24 cellular contexts compared by ENCODE assay signal in genomic region chr1:56194911-56195310, GRCh38.
DNase-seq lines count a peak whose midpoint lies in the region; ATAC-seq, FAIRE-seq and TF ChIP-seq lines count a peak whose summit lies in the region.
"Had no signal": no experiment of that assay in that cellular context is flagged by ENCODE, and none has a peak within 500 bp of the region (broad histone marks: within the 10 kb centered on the region; RNA-seq: fewer than 3 reads in every experiment).

No MANE protein-coding gene starts in this region.

- no peaks in the 10 kb centered on the region for H3K36me3 Mint-ChIP-seq in stimulated activated naive B cell treated with anti-CD40 and anti-IgM and Interleukin-4, amounts not matched to agents 10 μg/mL and 1 μg/mL and 100 μg/mL, for 72 hours
- H3K36me3 Mint-ChIP-seq: activated naive CD8-positive, alpha-beta T cell; CD4-positive, CD25-positive, alpha-beta regulatory T cell; WTC11 had no signal

- TF ChIP-seq EP300 in HepG2 (IDR thresholded peaks at IDR 0.05; ENCODE audit: low read depth in 2 of 2, low read length in 2 of 2), result no peak
- TF ChIP-seq EP300 in HepG2 (CRISPR knock-in tag; IDR thresholded peaks at IDR 0.05; ENCODE audit: borderline replicate concordance), result no peak

- DNase-seq in HepG2 (ENCODE audit: low spot score) (no peak), right lobe of liver (no peak), cardiac fibroblast (ENCODE audit: low read depth in 2 of 2) (peak; percentile 60 to 76), foreskin fibroblast (peak; percentile 41 to 82), iPS-NIHi7 (ENCODE audit: extremely low spot score) (no peak), ACHN (no peak)
- DNase-seq in activated effector memory CD4-positive, alpha-beta T cell treated with Interleukin-2 at 50 U/mL for 16 hours, result no peak
- no peak for DNase-seq in stimulated activated naive B cell treated with anti-CD40 and anti-IgM and Interleukin-4, amounts not matched to agents 10 μg/mL and 1 μg/mL and 100 μg/mL, for 72 hours
- DNase-seq: body of pancreas; CD4-positive, CD25-positive, alpha-beta regulatory T cell; foreskin keratinocyte; KG1; NCI-H2171; NCI-H524 treated with DMSO at 0.1 percent for 48 hours; T-helper 9 cell had no signal

- H3K4me1 ChIP-seq in HepG2 (ENCODE audit: insufficient read depth, low read length), result peaks cover 27% of the 10 kb centered on the region
- H3K4me1 ChIP-seq in right lobe of liver, result no peaks in the 10 kb centered on the region
- H3K4me1 ChIP-seq: body of pancreas, foreskin keratinocyte, HAP-1 had no signal

- no peak for ATAC-seq in HepG2
- ATAC-seq in right lobe of liver, result no peak
- no peak for ATAC-seq in stimulated activated naive B cell treated with anti-CD40 and anti-IgM and Interleukin-4, amounts not matched to agents 10 μg/mL and 1 μg/mL and 100 μg/mL, for 72 hours (replicated peaks)
- ATAC-seq: A549, body of pancreas, foreskin keratinocyte, WTC11 had no signal

- no peak for TF ChIP-seq POLR2A in HepG2 (IDR thresholded peaks at IDR 0.05; ENCODE audit: insufficient read depth in 1 of 2, low read depth in 2 of 2, low read length in 2 of 2)
- TF ChIP-seq POLR2A in right lobe of liver (IDR thresholded peaks at IDR 0.05), result no peak

- H3K9me3 ChIP-seq in HepG2 (ENCODE audit: low read length) (no peaks in the 10 kb centered on the region), right lobe of liver (no peaks in the 10 kb centered on the region)
- H3K9me3 ChIP-seq: A549, body of pancreas, HAP-1, neutrophil had no signal

- H3K36me3 ChIP-seq in HepG2 (replicated peaks in 1 of 2; ENCODE audit: control insufficient read depth in 1 of 2, insufficient read depth in 2 of 2, low read length in 2 of 2) (no peaks in the 10 kb centered on the region), right lobe of liver (no peaks in the 10 kb centered on the region)
- H3K36me3 ChIP-seq: HAP-1, neutrophil had no signal

- H3K4me3 ChIP-seq in HepG2 (replicated peaks in 1 of 3; ENCODE audit: insufficient read depth in 1 of 3, low read depth in 2 of 3, low read length in 3 of 3) (no peak overlapping the region), right lobe of liver (no peak overlapping the region), cardiac fibroblast (replicated peaks in 1 of 2; ENCODE audit: low read depth in 2 of 2, low read length in 2 of 2) (no peak overlapping the region), foreskin fibroblast (ENCODE audit: low read depth in 1 of 2, low read length in 2 of 2) (no peak overlapping the region)
- H3K4me3 ChIP-seq: A549, body of pancreas, HAP-1, hepatocyte had no signal

- POLR2A ChIA-PET in HepG2 (lab: Yijun Ruan, JAX), result no interaction called here

- no peak overlapping the region for H2AFZ ChIP-seq in HepG2 (ENCODE audit: low read length)
- H2AFZ ChIP-seq: hepatocyte had no signal

- H3K9ac ChIP-seq in HepG2 (ENCODE audit: insufficient read depth, low read depth, low read length), result no peak overlapping the region

- intact Hi-C loops in HepG2 (cut with micrococcal nuclease; ENCODE audit: unreplicated experiment) (no loop called here), right lobe of liver (cut with DNase I) (no loop called here)

- H3K27ac Mint-ChIP-seq in stimulated activated naive B cell treated with anti-CD40 and anti-IgM and Interleukin-4, amounts not matched to agents 10 μg/mL and 1 μg/mL and 100 μg/mL, for 72 hours, result no peak overlapping the region
- H3K27ac Mint-ChIP-seq: activated naive CD8-positive, alpha-beta T cell; CD4-positive, CD25-positive, alpha-beta regulatory T cell; WTC11 had no signal

- H3K4me3 Mint-ChIP-seq in stimulated activated naive B cell treated with anti-CD40 and anti-IgM and Interleukin-4, amounts not matched to agents 10 μg/mL and 1 μg/mL and 100 μg/mL, for 72 hours, result no peak overlapping the region
- H3K4me3 Mint-ChIP-seq: activated naive CD8-positive, alpha-beta T cell; CD4-positive, CD25-positive, alpha-beta regulatory T cell; WTC11 had no signal

- H3K27ac ChIP-seq in HepG2 (ENCODE audit: extremely low read length, insufficient read depth, low read length) (no peak overlapping the region), right lobe of liver (no peak overlapping the region)
- H3K27ac ChIP-seq: A549, body of pancreas, foreskin keratinocyte, hepatocyte, neutrophil, RWPE1 had no signal

- H4K20me1 ChIP-seq in HepG2 (ENCODE audit: insufficient read depth, low read length), result no peaks in the 10 kb centered on the region

- H3K4me2 ChIP-seq in HepG2 (ENCODE audit: low read depth, low read length), result no peak overlapping the region
- H3K4me2 ChIP-seq: A549, hepatocyte had no signal

- TF ChIP-seq CTCF in HepG2 (CRISPR knock-in tag; IDR thresholded peaks at IDR 0.05) (no peak), right lobe of liver (IDR thresholded peaks at IDR 0.05) (no peak), cardiac fibroblast (IDR thresholded peaks at IDR 0.05; ENCODE audit: low read depth, low read length) (no peak), foreskin fibroblast (IDR thresholded peaks at IDR 0.05; ENCODE audit: low read depth, low read length) (no peak)

- H3K27me3 ChIP-seq in HepG2 (ENCODE audit: control insufficient read depth in 1 of 2, insufficient read depth in 2 of 2, low read length in 2 of 2) (no peaks in the 10 kb centered on the region), right lobe of liver (no peaks in the 10 kb centered on the region)
- H3K27me3 ChIP-seq: body of pancreas, foreskin keratinocyte, hepatocyte, neutrophil had no signal

- in situ Hi-C loops in HepG2 (cut with HindIII; ENCODE audit: extremely low pct_ligation_motif_present, low pct_unique_long_range_greater_than_20kb) (loop anchor here (5.0 to 10.0 kb wide), 2 partner anchors 310 to 387 kb away; no protein-coding TSS in a partner anchor), ACHN (cut with HindIII; ENCODE audit: low pct_ligation_motif_present, low pct_unique_long_range_greater_than_20kb, low sequenced_read_pairs) (no loop called here)

- no peaks in the 10 kb centered on the region for H3K4me1 Mint-ChIP-seq in stimulated activated naive B cell treated with anti-CD40 and anti-IgM and Interleukin-4, amounts not matched to agents 10 μg/mL and 1 μg/mL and 100 μg/mL, for 72 hours
- H3K4me1 Mint-ChIP-seq: CD4-positive, CD25-positive, alpha-beta regulatory T cell had no signal

- H3K9me3 Mint-ChIP-seq in stimulated activated naive B cell treated with anti-CD40 and anti-IgM and Interleukin-4, amounts not matched to agents 10 μg/mL and 1 μg/mL and 100 μg/mL, for 72 hours, result no peaks in the 10 kb centered on the region

- CTCF ChIA-PET in HepG2 (lab: Yijun Ruan, JAX; ENCODE audit: low intra/inter-chr PET ratio, low total read pairs), result no interaction called here

- WGBS in HepG2 (ENCODE audit: low lambda C conversion rate), result 85% methylated on average over 1 of the region's 1 CpG
- 60% methylated on average over 1 of the region's 1 CpG for WGBS in right lobe of liver (ENCODE audit: insufficient coverage, low coverage, low lambda C conversion rate, missing lambda C conversion rate)

- FAIRE-seq in HepG2 (lab: Jason Lieb, UNC), result no peak
- FAIRE-seq: A549, GM18507, keratinocyte had no signal

- H3K79me2 ChIP-seq in HepG2 (ENCODE audit: insufficient read depth, low read length), result peaks cover 12% of the 10 kb centered on the region
- H3K79me2 ChIP-seq: hepatocyte had no signal

- BruUV-seq in HepG2 (replicated peaks; lab: Mats Ljungman, UMichigan), result no TSS peak

- H3K27me3 Mint-ChIP-seq in stimulated activated naive B cell treated with anti-CD40 and anti-IgM and Interleukin-4, amounts not matched to agents 10 μg/mL and 1 μg/mL and 100 μg/mL, for 72 hours, result peaks cover 4 to 5% of the 10 kb centered on the region in 2 donors
- H3K27me3 Mint-ChIP-seq: activated naive CD8-positive, alpha-beta T cell; CD4-positive, CD25-positive, alpha-beta regulatory T cell had no signal

- TF ChIP-seq RAD21 in HepG2 (CRISPR knock-in tag; IDR thresholded peaks at IDR 0.05), result no peak

TF ChIP-seq in HepG2, 621 proteins besides CTCF, POLR2A, EP300 and RAD21:
- no peak for TF ChIP-seq JUN (CRISPR knock-in tag; IDR thresholded peaks at IDR 0.05)
- TF ChIP-seq CEBPB (IDR thresholded peaks at IDR 0.05; ENCODE audit: borderline replicate concordance, low read depth, low read length), result peak; percentile 77

Comparison
In these comparisons a context has a peak if more than half of its experiments do, and no peak if none do; other contexts are left out.
1. DNase-seq: peak in cardiac fibroblast (2 of 2) and foreskin fibroblast (2 of 2); none in HepG2 (single experiment), right lobe of liver (0 of 3), activated effector memory CD4-positive, alpha-beta T cell treated with Interleukin-2 at 50 U/mL for 16 hours (single experiment), iPS-NIHi7 (single experiment), stimulated activated naive B cell treated with anti-CD40 and anti-IgM and Interleukin-4, amounts not matched to agents 10 μg/mL and 1 μg/mL and 100 μg/mL, for 72 hours (single experiment) and ACHN (single experiment).